23 cellular contexts compared by ENCODE assay signal in the genomic region with DNA sequence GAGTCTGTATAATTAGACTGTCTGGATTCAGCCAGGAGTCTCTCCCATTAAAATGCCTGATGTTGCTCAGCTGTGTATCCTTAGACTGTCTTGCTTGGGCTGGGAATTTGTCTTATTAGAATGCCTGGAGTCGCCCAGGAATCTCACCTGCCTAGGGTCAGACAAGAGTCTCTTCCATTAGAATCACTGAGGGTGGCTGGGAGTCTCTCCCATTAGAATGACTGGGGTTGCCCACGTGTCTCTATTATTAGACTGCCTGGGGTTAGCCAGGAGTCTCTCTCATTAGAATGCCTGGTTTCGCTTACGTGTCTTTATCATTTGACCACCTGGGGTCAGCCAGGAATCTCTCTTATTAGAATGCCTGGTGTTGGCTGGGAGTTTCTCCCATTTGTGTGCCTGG.
"Had no signal": no experiment of that assay in that cellular context is flagged by ENCODE, and none has a peak within 500 bp of the region (broad histone marks: within the 10 kb centered on the region; RNA-seq: fewer than 3 reads in every experiment).

No MANE protein-coding gene starts in this region.

- H3K27ac Mint-ChIP-seq: dendritic cell treated with granulocyte-macrophage colony-stimulating factor and Interleukin-4, amounts not matched to agents 40 ng/mL and 50 ng/mL, for 4 days; immature natural killer cell; naive thymus-derived CD8-positive, alpha-beta T cell; nephron progenitor cell; stimulated activated memory B cell treated with anti-CD40 and anti-IgM and Interleukin-4, amounts not matched to agents 10 μg/mL and 1 μg/mL and 100 μg/mL, for 72 hours; stimulated activated naive CD8-positive, alpha-beta T cell treated with anti-CD3 and anti-CD28 coated beads, Interleukin-15, Interleukin-2, amounts not matched to agents 100 ng/mL and 50 ng/mL, for 24 hours had no signal

- ATAC-seq: foreskin keratinocyte; gastroesophageal sphincter; naive thymus-derived CD8-positive, alpha-beta T cell; right lobe of liver; stimulated activated memory B cell treated with anti-CD40 and anti-IgM and Interleukin-4, amounts not matched to agents 10 μg/mL and 1 μg/mL and 100 μg/mL, for 72 hours had no signal

- DNase-seq: caudate nucleus; effector CD8-positive, alpha-beta T cell; foreskin keratinocyte; glutamatergic neuron; hypothalamus; immature natural killer cell; kidney glomerular epithelial cell; mesenchymal stem cell; midbrain; naive thymus-derived CD8-positive, alpha-beta T cell; nephron progenitor cell; nucleus accumbens; ovary; posterior cingulate gyrus; retina; right lobe of liver; stimulated activated CD4-positive, alpha-beta T cell treated with anti-CD3 and anti-CD28 coated beads, Interleukin-2, amount 100 ng/mL, for 24 hours; stimulated activated CD4-positive, alpha-beta T cell treated with anti-CD3 and anti-CD28 coated beads, Interleukin-4, amount 100 ng/mL, for 24 hours; upper lobe of left lung had no signal

- H3K4me3 Mint-ChIP-seq: dendritic cell treated with granulocyte-macrophage colony-stimulating factor and Interleukin-4, amounts not matched to agents 40 ng/mL and 50 ng/mL, for 4 days; immature natural killer cell; naive thymus-derived CD8-positive, alpha-beta T cell; nephron progenitor cell; stimulated activated memory B cell treated with anti-CD40 and anti-IgM and Interleukin-4, amounts not matched to agents 10 μg/mL and 1 μg/mL and 100 μg/mL, for 72 hours; stimulated activated naive CD8-positive, alpha-beta T cell treated with anti-CD3 and anti-CD28 coated beads, Interleukin-15, Interleukin-2, amounts not matched to agents 100 ng/mL and 50 ng/mL, for 24 hours had no signal

- H3K4me1 Mint-ChIP-seq: immature natural killer cell; nephron progenitor cell; stimulated activated memory B cell treated with anti-CD40 and anti-IgM and Interleukin-4, amounts not matched to agents 10 μg/mL and 1 μg/mL and 100 μg/mL, for 72 hours had no signal

- H3K27me3 Mint-ChIP-seq: dendritic cell treated with granulocyte-macrophage colony-stimulating factor and Interleukin-4, amounts not matched to agents 40 ng/mL and 50 ng/mL, for 4 days; naive thymus-derived CD8-positive, alpha-beta T cell; stimulated activated memory B cell treated with anti-CD40 and anti-IgM and Interleukin-4, amounts not matched to agents 10 μg/mL and 1 μg/mL and 100 μg/mL, for 72 hours; stimulated activated naive CD8-positive, alpha-beta T cell treated with anti-CD3 and anti-CD28 coated beads, Interleukin-15, Interleukin-2, amounts not matched to agents 100 ng/mL and 50 ng/mL, for 24 hours had no signal

- H3K36me3 Mint-ChIP-seq: stimulated activated memory B cell treated with anti-CD40 and anti-IgM and Interleukin-4, amounts not matched to agents 10 μg/mL and 1 μg/mL and 100 μg/mL, for 72 hours had no signal
